In the genomic region with DNA sequence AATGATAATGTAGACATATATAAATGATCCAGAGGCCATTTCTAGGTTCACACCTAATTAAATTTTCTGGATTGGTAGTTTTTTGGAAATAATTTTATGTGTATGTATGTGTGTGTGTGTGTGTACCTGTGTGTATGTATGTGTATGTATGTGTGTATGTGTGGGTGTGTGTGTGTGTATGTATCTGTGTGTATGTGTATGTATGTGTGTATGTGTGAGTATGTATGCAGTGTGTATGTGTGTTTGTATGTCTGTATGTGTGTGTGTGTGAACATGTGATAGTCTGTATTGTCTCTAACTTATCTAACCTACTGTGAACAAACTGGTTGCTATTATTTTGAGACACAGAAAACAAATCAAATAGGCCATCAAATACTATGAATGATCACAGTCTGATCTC, we compare ENCODE assay signal across 1 cellular context.
TF ChIP-seq lines count a peak whose summit lies in the region.

No MANE protein-coding gene starts in this region.

TF ChIP-seq in HEK293, 187 proteins besides CTCF, POLR2A, EP300 and RAD21 (continued from another document):
- TF ChIP-seq, protein P1, sequence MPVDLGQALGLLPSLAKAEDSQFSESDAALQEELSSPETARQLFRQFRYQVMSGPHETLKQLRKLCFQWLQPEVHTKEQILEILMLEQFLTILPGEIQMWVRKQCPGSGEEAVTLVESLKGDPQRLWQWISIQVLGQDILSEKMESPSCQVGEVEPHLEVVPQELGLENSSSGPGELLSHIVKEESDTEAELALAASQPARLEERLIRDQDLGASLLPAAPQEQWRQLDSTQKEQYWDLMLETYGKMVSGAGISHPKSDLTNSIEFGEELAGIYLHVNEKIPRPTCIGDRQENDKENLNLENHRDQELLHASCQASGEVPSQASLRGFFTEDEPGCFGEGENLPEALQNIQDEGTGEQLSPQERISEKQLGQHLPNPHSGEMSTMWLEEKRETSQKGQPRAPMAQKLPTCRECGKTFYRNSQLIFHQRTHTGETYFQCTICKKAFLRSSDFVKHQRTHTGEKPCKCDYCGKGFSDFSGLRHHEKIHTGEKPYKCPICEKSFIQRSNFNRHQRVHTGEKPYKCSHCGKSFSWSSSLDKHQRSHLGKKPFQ (tag by site-specific recombination; IDR thresholded peaks at IDR 0.05), result peak; percentile 61; the same call in 1 of the 2 replicates
